19 cellular contexts compared by ENCODE assay signal in the genomic region with DNA sequence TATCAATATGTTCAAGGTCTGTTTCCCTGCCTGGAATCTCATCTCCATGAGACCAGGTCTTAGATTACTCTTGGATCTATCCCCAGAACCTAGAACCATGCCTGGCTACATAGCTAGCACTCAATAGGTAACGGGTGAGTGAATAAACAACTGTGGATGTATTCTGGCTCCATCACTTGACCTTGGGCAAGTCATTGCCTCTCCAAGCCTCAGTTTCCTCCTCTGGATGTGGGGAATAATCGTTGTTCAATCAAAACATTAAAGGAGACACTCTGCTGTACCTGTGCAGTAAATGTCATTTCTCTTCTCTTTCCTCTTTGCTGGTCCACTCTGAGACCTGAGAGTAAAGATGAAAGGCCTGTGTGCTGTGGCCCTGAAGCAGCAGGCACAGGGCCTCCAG.
DNase-seq lines count a peak whose midpoint lies in the region; ATAC-seq and TF ChIP-seq lines count a peak whose summit lies in the region.
"Had no signal": no experiment of that assay in that cellular context is flagged by ENCODE, and none has a peak within 500 bp of the region (broad histone marks: within the 10 kb centered on the region; RNA-seq: fewer than 3 reads in every experiment).

No MANE protein-coding gene starts in this region.

- H3K4ac ChIP-seq in trophoblast cell (ENCODE audit: low read depth, low read length), result no peak overlapping the region

- no peaks in the 10 kb centered on the region for H3K79me2 ChIP-seq in trophoblast cell (ENCODE audit: control insufficient read depth, insufficient read depth, low read length, poor library complexity)

- no peak for ATAC-seq in GM19324 (IDR thresholded peaks at IDR 0.05; ENCODE audit: low FRiP score, unreplicated experiment)
- ATAC-seq: A549; CD8-positive, alpha-beta T cell had no signal

- no peak overlapping the region for H3K4me3 ChIP-seq in trophoblast cell (ENCODE audit: low read depth, low read length)
- H3K4me3 ChIP-seq: A549; BLaER1 treated with 17β-estradiol and CSF1 and Interleukin-3, amounts not matched to agents 10 nM and 100 nM had no signal

- H3K18ac ChIP-seq in trophoblast cell (ENCODE audit: low read length), result peak overlapping the region; percentile 71

- no peak overlapping the region for H3K9ac ChIP-seq in trophoblast cell (ENCODE audit: low read length)
- H3K9ac ChIP-seq: BLaER1 treated with 17β-estradiol and CSF1 and Interleukin-3, amounts not matched to agents 10 nM and 100 nM had no signal

- H4K91ac ChIP-seq in trophoblast cell (ENCODE audit: low read depth, low read length), result peak overlapping the region; percentile 88

- peaks cover 17 to 22% of the 10 kb centered on the region in 2 experiments for H3K4me1 ChIP-seq in trophoblast cell (ENCODE audit: control insufficient read depth in 1 of 2, insufficient read depth in 2 of 2, low read length in 2 of 2)
- H3K4me1 ChIP-seq: A549 had no signal

- H3K27ac ChIP-seq in trophoblast cell (ENCODE audit: low read depth, low read length), result peak overlapping the region; percentile 60
- H3K27ac ChIP-seq: 22Rv1; A549; BLaER1 treated with 17β-estradiol and CSF1 and Interleukin-3, amounts not matched to agents 10 nM and 100 nM; C4-2B had no signal

- H3K27me3 ChIP-seq in trophoblast cell (ENCODE audit: insufficient read depth, low read length), result no peaks in the 10 kb centered on the region
- H3K27me3 ChIP-seq: BLaER1 treated with 17β-estradiol and CSF1 and Interleukin-3, amounts not matched to agents 10 nM and 100 nM had no signal

- TF ChIP-seq CTCF in nephron (IDR thresholded peaks at IDR 0.05; ENCODE audit: unreplicated experiment in 3 of 3) (no peak), neural crest cell (conservative IDR thresholded peaks at IDR 0.05) (no peak)

- H3K4me1 Mint-ChIP-seq in nephron (peaks cover 65% of the 10 kb centered on the region), neural crest cell (peaks cover 62% of the 10 kb centered on the region)
- H3K4me1 Mint-ChIP-seq: B cell had no signal

- no peaks in the 10 kb centered on the region for H3K9me3 Mint-ChIP-seq in nephron
- no peaks in the 10 kb centered on the region for H3K9me3 Mint-ChIP-seq in neural crest cell
- H3K9me3 Mint-ChIP-seq: CD4-positive, alpha-beta T cell; CD8-positive, alpha-beta T cell had no signal

- peak overlapping the region; percentile 66 to 96 (median 87) for H3K27ac Mint-ChIP-seq in nephron
- peak overlapping the region; percentile 67 for H3K27ac Mint-ChIP-seq in neural crest cell (ENCODE audit: unreplicated experiment)
- H3K27ac Mint-ChIP-seq: B cell; CD4-positive, alpha-beta T cell; CD8-positive, alpha-beta T cell had no signal

- no peak overlapping the region for H3K4me2 ChIP-seq in trophoblast cell (ENCODE audit: low read length)
- H3K4me2 ChIP-seq: A549 had no signal

- no peaks in the 10 kb centered on the region for H3K9me3 ChIP-seq in trophoblast cell (ENCODE audit: insufficient read depth, low read depth, low read length)
- H3K9me3 ChIP-seq: A549; BLaER1 treated with 17β-estradiol and CSF1 and Interleukin-3, amounts not matched to agents 10 nM and 100 nM; Caco-2 had no signal

- no peak overlapping the region for H3K23ac ChIP-seq in trophoblast cell (ENCODE audit: low read length)

- H3K4me3 Mint-ChIP-seq in nephron (no peak overlapping the region), neural crest cell (peak overlapping the region; percentile 15)
- H3K4me3 Mint-ChIP-seq: B cell; CD4-positive, alpha-beta T cell; CD8-positive, alpha-beta T cell had no signal

- peak overlapping the region; percentile 28 for H2AK5ac ChIP-seq in trophoblast cell (ENCODE audit: low read length)

- H3K36me3 Mint-ChIP-seq in nephron (ENCODE audit: low read depth) (no peaks in the 10 kb centered on the region), neural crest cell (ENCODE audit: low read depth) (no peaks in the 10 kb centered on the region)
- H3K36me3 Mint-ChIP-seq: CD8-positive, alpha-beta T cell had no signal

- H3K14ac ChIP-seq in trophoblast cell (ENCODE audit: low read length), result peak overlapping the region; percentile 67

- H3K79me1 ChIP-seq in trophoblast cell (ENCODE audit: low read length), result peaks cover 11% of the 10 kb centered on the region

- intact Hi-C loops in cardiac septum (cut with DNase I), result no loop called here

- H2AFZ ChIP-seq in trophoblast cell (ENCODE audit: insufficient read depth, low read length, poor library complexity), result no peak overlapping the region

- H4K12ac ChIP-seq in trophoblast cell (ENCODE audit: low read depth, low read length), result no peak overlapping the region

- WGBS in trophoblast cell (ENCODE audit: extremely low coverage, insufficient coverage, insufficient read length), result no CpG with 5 or more reads among the region's 2 CpGs

- no peaks in the 10 kb centered on the region for H3K36me3 ChIP-seq in trophoblast cell (ENCODE audit: control insufficient read depth in 1 of 2, insufficient read depth in 2 of 2, low read length in 2 of 2)
- H3K36me3 ChIP-seq: BLaER1 treated with 17β-estradiol and CSF1 and Interleukin-3, amounts not matched to agents 10 nM and 100 nM had no signal

- H4K8ac ChIP-seq in trophoblast cell (ENCODE audit: low read depth, low read length), result peak overlapping the region; percentile 15

- peak overlapping the region; percentile 79 for H2BK120ac ChIP-seq in trophoblast cell (ENCODE audit: insufficient read depth, low read length, poor library complexity)

- H2BK5ac ChIP-seq in trophoblast cell (ENCODE audit: low read depth, low read length, poor library complexity), result peak overlapping the region; percentile 33

- peak; percentile 95 for DNase-seq in SK-N-DZ (ENCODE audit: low spot score)
- no peak for DNase-seq in neural crest cell (ENCODE audit: low read depth, low spot score)
- no peak for DNase-seq in trophoblast cell
- DNase-seq in cardiac septum (ENCODE audit: low spot score), result no peak
- DNase-seq in GM19240 (ENCODE audit: insufficient read length, low spot score), result no peak
- DNase-seq: AML-193; Caco-2; Calu3; CD4-positive, alpha-beta T cell; CD8-positive, alpha-beta T cell; DMS79 treated with DMSO at 0.1 percent for 48 hours; GF-D8 had no signal

- H3K27me3 Mint-ChIP-seq in nephron (ENCODE audit: low read depth), result peaks cover 35% of the 10 kb centered on the region
- H3K27me3 Mint-ChIP-seq in neural crest cell (ENCODE audit: low read depth), result no peaks in the 10 kb centered on the region

- H2BK12ac ChIP-seq in trophoblast cell (ENCODE audit: low read length), result peak overlapping the region; percentile 80
